1 cellular context compared by ENCODE assay signal in the genomic region with DNA sequence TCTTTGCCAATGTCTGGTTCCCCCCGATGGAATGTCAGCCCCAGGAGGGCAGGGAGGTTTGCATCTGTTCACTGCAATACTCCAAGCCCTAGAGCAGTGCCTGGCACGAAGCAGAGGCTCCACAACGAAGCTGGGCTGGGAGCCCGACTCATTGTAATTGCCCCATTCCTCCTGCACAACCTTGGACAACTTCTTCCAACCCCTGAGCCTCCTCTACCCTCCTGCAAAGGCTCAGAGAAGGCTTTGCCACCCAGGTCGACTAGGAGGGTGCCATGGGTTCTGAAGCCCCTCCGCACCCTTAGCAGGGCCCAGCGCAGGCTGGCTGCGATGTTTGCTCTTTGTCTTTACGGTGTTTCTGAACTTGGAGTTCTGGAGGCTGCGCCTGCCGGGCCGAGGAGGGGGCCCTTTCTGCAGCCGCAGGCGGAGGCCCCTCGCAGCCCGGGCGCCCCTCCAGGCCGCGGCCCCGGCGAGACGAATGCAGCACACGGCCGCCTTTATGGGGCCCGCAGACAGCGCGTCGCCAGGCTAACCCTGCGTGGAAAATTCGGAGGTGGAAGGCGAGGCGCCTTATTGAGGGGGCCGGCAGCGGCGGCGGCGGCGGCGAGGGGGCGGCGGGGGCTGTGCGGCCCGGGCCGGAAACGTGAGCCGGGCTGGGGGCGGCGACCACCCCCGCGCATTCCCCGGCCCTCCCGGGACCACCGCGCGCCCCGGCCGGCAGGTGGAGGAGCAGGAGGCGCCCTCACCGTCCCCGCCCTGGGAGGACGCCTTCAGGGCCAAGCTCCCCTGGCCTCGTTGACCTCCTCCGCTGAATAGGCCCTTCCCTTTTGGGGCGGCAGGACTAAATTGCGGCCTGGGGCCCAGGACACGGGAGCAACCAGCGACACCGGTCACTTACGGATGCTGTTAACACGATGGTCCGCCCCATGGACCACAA.
TF ChIP-seq lines count a peak whose summit lies in the region.

No MANE protein-coding gene starts in this region.

TF ChIP-seq in A549, 52 proteins besides CTCF, POLR2A, EP300 and RAD21 (continued from another document):
- TF ChIP-seq BHLHE40 (IDR thresholded peaks at IDR 0.05; ENCODE audit: low read depth, low read length) (no peak), KDM5A (IDR thresholded peaks at IDR 0.05) (no peak), JUN (IDR thresholded peaks at IDR 0.05) (no peak), SMC3 (IDR thresholded peaks at IDR 0.05) (no peak), PHF8 (IDR thresholded peaks at IDR 0.05; ENCODE audit: borderline replicate concordance, low read depth) (no peak), CEBPB (IDR thresholded peaks at IDR 0.05) (no peak)
- TF ChIP-seq, protein P1, sequence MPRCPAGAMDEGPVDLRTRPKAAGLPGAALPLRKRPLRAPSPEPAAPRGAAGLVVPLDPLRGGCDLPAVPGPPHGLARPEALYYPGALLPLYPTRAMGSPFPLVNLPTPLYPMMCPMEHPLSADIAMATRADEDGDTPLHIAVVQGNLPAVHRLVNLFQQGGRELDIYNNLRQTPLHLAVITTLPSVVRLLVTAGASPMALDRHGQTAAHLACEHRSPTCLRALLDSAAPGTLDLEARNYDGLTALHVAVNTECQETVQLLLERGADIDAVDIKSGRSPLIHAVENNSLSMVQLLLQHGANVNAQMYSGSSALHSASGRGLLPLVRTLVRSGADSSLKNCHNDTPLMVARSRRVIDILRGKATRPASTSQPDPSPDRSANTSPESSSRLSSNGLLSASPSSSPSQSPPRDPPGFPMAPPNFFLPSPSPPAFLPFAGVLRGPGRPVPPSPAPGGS (IDR thresholded peaks at IDR 0.05), result no peak
